8 cellular contexts compared by ENCODE assay signal in genomic region chr3:155078959-155079794, GRCh38. TPM values are rescaled to one million over a fixed set of nuclear protein-coding genes. Genes with fewer than 3 reads are reported as not detected.
A peak's percentile ranks its signal among the peaks of the same experiment; 100 is the strongest.
DNase-seq lines count a peak whose midpoint lies in the region; ATAC-seq, FAIRE-seq and TF ChIP-seq lines count a peak whose summit lies in the region.

No MANE protein-coding gene starts in this region.

- H3K4me3 ChIP-seq in fibroblast of villous mesenchyme (ENCODE audit: low read depth, low read length) (peak overlapping the region; percentile 88), pancreas (peak overlapping the region; percentile 3 to 47 (median 34))

- WGBS in pancreas, 2 donors, result 3 to 4% methylated on average over 32 to 38 of the region's 38 CpGs

- no peak for FAIRE-seq in pancreas (lab: Jason Lieb, UNC)

- peak; percentile 60 for DNase-seq in D341Med (ENCODE audit: low spot score)
- peak; percentile 53 for DNase-seq in RPMI7951 (ENCODE audit: low read depth)
- peak; percentile 71 for DNase-seq in fibroblast of villous mesenchyme (ENCODE audit: low read depth)
- no peak for DNase-seq in pancreas
- no peak for DNase-seq in hippocampal formation (lab: John Stamatoyannopoulos, UW)
- no peak for DNase-seq in GM19240 (ENCODE audit: insufficient read length, low spot score)
- no peak for DNase-seq in Kasumi-1 (lab: John Stamatoyannopoulos, UW)

- H3K27ac ChIP-seq in pancreas, result no peak overlapping the region

- intact Hi-C loops in pancreas (cut with DNase I), result no loop called here

- H3K27me3 ChIP-seq in pancreas, result no peaks in the 10 kb centered on the region

- ATAC-seq in pancreas, result peak; percentile 21 to 53 (median 34)
- ATAC-seq in HG03378 (IDR thresholded peaks at IDR 0.05; ENCODE audit: unreplicated experiment), result no peak

- TF ChIP-seq CTCF in fibroblast of villous mesenchyme (IDR thresholded peaks at IDR 0.05; ENCODE audit: insufficient read depth, low read depth, low read length) (no peak), pancreas (IDR thresholded peaks at IDR 0.05) (no peak)

- H3K9me3 ChIP-seq in pancreas, result no peaks in the 10 kb centered on the region

- H3K36me3 ChIP-seq in pancreas, result no peaks in the 10 kb centered on the region

- peaks cover 0 to 9% (median 0%) of the 10 kb centered on the region in 3 donors for H3K4me1 ChIP-seq in pancreas

RNA-seq across cellular contexts. Expression of gene MME, which starts 0.9 kb away (rescaled TPM):
- 73.8 and 77.4 TPM in 2 replicates for total RNA-seq in RPMI7951 (2014; rRNA removed; shearing (Covaris generic))
- total RNA-seq in fibroblast of villous mesenchyme (310 and 479 TPM in 2 replicates), pancreas (1 to 10 TPM in 3 of 6 donors, under 1 TPM in 3; 0.19 to 3.2 (median 1.3) TPM)
- polyA plus RNA-seq in pancreas, result under 1 TPM; 0.45 to 0.65 TPM

Comparison
In these comparisons a context has a peak if more than half of its experiments do, and no peak if none do; other contexts are left out.
1. DNase-seq: peak in D341Med (single experiment), RPMI7951 (single experiment) and fibroblast of villous mesenchyme (single experiment); none in pancreas (0 of 6), hippocampal formation (0 of 2), GM19240 (single experiment) and Kasumi-1 (0 of 2).
2. RNA of gene MME, which starts 0.9 kb away (total RNA-seq): 310 to 479 TPM in fibroblast of villous mesenchyme and 73.8 to 77.4 TPM in RPMI7951; 0.19 to 3.2 TPM in pancreas; every median in the first group is over 10 times any median in the second.